Comparison of ENCODE assay signal across 18 cellular contexts in genomic region chr20:57410398-57411323, GRCh38. TPM values are rescaled to one million over a fixed set of nuclear protein-coding genes. Genes with fewer than 3 reads are reported as not detected.
A peak's percentile ranks its signal among the peaks of the same experiment; 100 is the strongest.
DNase-seq lines count a peak whose midpoint lies in the region; ATAC-seq and TF ChIP-seq lines count a peak whose summit lies in the region.
"Had no signal": no experiment of that assay in that cellular context is flagged by ENCODE, and none has a peak within 500 bp of the region (broad histone marks: within the 10 kb centered on the region; RNA-seq: fewer than 3 reads in every experiment).

No MANE protein-coding gene starts in this region.

- ATAC-seq in Right ventricle myocardium superior (ENCODE audit: poor library complexity) (no peak), right cardiac atrium (no peak), gastrocnemius medialis (no peak)

- no peak overlapping the region for H3K4me3 ChIP-seq in cardiac muscle cell
- no peak overlapping the region for H3K4me3 ChIP-seq in NT2/D1 (ENCODE audit: insufficient read length, low read depth)
- H3K4me3 ChIP-seq in right cardiac atrium (ENCODE audit: low read length): no peak overlapping the region
- no peak overlapping the region for H3K4me3 ChIP-seq in gastrocnemius medialis
- H3K4me3 ChIP-seq in MM.1S (ENCODE audit: low read length): no peak overlapping the region
- H3K4me3 ChIP-seq: stomach had no signal

- H3K9me3 ChIP-seq in cardiac muscle cell (ENCODE audit: low read depth) (no peaks in the 10 kb centered on the region), NT2/D1 (ENCODE audit: insufficient read depth, low read length) (no peaks in the 10 kb centered on the region), right cardiac atrium (ENCODE audit: control insufficient read depth, low read length) (no peaks in the 10 kb centered on the region), gastrocnemius medialis (no peaks in the 10 kb centered on the region), MM.1S (replicated peaks; ENCODE audit: insufficient read depth, low read length) (no peaks in the 10 kb centered on the region)
- H3K9me3 ChIP-seq: stomach had no signal

- no peaks in the 10 kb centered on the region for H3K9me2 ChIP-seq in MM.1S (replicated peaks; ENCODE audit: insufficient read depth, low read length)

- H3K79me2 ChIP-seq in MM.1S (ENCODE audit: low read length): peaks cover 25% of the 10 kb centered on the region

- peaks cover 31% of the 10 kb centered on the region for H3F3A ChIP-seq in MM.1S (ENCODE audit: insufficient read depth, low read length)

- H3K36me3 ChIP-seq in cardiac muscle cell (peaks cover 34% of the 10 kb centered on the region), NT2/D1 (ENCODE audit: insufficient read depth, insufficient read length, low read length) (peaks cover 43% of the 10 kb centered on the region), gastrocnemius medialis (peaks cover 0 to 16% of the 10 kb centered on the region in 2 donors), MM.1S (replicated peaks; ENCODE audit: insufficient read depth, low read length) (peaks cover 5% of the 10 kb centered on the region)

- DNase-seq in cardiac muscle cell (ENCODE audit: low read depth in 1 of 2, low spot score in 1 of 2) (no peak), Right ventricle myocardium superior (no peak), NT2/D1 (ENCODE audit: low read depth, low spot score) (no peak), right cardiac atrium (peak in 1 of 3 donors; percentile 30), gastrocnemius medialis (no peak), MM.1S (no peak), hepatic stellate cell (ENCODE audit: low spot score) (no peak)
- DNase-seq in effector CD4-positive, alpha-beta T cell: no peak
- DNase-seq: ACHN; activated CD4-positive, alpha-beta memory T cell treated with anti-CD3 and anti-CD28 coated beads for 36 hours; DND-41; NCI-H1048; NCI-H2029 treated with DMSO at 0.1 percent for 48 hours; nucleus accumbens; RPMI8226; stomach had no signal

- H3K4me2 ChIP-seq in MM.1S (ENCODE audit: low read depth, low read length): no peak overlapping the region
- H3K4me2 ChIP-seq: KMS-11 had no signal

- H4K20me1 ChIP-seq in MM.1S (ENCODE audit: insufficient read depth, low read length): peaks cover 28% of the 10 kb centered on the region

- no peak overlapping the region for H2AFZ ChIP-seq in MM.1S (ENCODE audit: low read length)

- H3K4me1 ChIP-seq in cardiac muscle cell (ENCODE audit: low read depth) (peaks cover 67% of the 10 kb centered on the region), NT2/D1 (ENCODE audit: insufficient read depth, insufficient read length) (peaks cover 44% of the 10 kb centered on the region), right cardiac atrium (ENCODE audit: control insufficient read depth, insufficient read depth, low read length) (peaks cover 3% of the 10 kb centered on the region), gastrocnemius medialis (peaks cover 22 to 46% of the 10 kb centered on the region in 2 donors), MM.1S (ENCODE audit: low read length) (no peaks in the 10 kb centered on the region)

- H3K9ac ChIP-seq in NT2/D1 (ENCODE audit: insufficient read length, low read depth) (peak overlapping the region; percentile 21), MM.1S (ENCODE audit: low read length) (no peak overlapping the region)
- H3K9ac ChIP-seq: KMS-11 had no signal

- in situ Hi-C loops in gastrocnemius medialis (cut with MboI; ENCODE audit: low sequenced_read_pairs in 4 of 4): no loop called here

- no peak for TF ChIP-seq POLR2A in gastrocnemius medialis (IDR thresholded peaks at IDR 0.05)

- H3K27me3 ChIP-seq in cardiac muscle cell: no peaks in the 10 kb centered on the region
- no peaks in the 10 kb centered on the region for H3K27me3 ChIP-seq in NT2/D1 (ENCODE audit: insufficient read depth, insufficient read length)
- no peaks in the 10 kb centered on the region for H3K27me3 ChIP-seq in right cardiac atrium (ENCODE audit: control insufficient read depth, insufficient read depth)
- no peaks in the 10 kb centered on the region for H3K27me3 ChIP-seq in gastrocnemius medialis
- no peaks in the 10 kb centered on the region for H3K27me3 ChIP-seq in MM.1S (replicated peaks; ENCODE audit: insufficient read depth, low read length)
- H3K27me3 ChIP-seq: stomach had no signal

- H3K27ac ChIP-seq in cardiac muscle cell: peak overlapping the region; percentile 93
- peak overlapping the region; percentile 43 for H3K27ac ChIP-seq in right cardiac atrium (ENCODE audit: low read length)
- peak overlapping the region in 3 of 4 donors; percentile 14 to 99 (median 99) for H3K27ac ChIP-seq in gastrocnemius medialis
- H3K27ac ChIP-seq in MM.1S (ENCODE audit: low read length): no peak overlapping the region
- H3K27ac ChIP-seq: HL-60, KMS-11 had no signal

- 77% methylated on average over 21 of the region's 21 CpGs for WGBS in right cardiac atrium

- TF ChIP-seq CTCF in cardiac muscle cell (IDR thresholded peaks at IDR 0.05; ENCODE audit: low read depth, low read length) (no peak), gastrocnemius medialis (IDR thresholded peaks at IDR 0.05 in 4 of 5, conservative IDR thresholded peaks at IDR 0.05 in 1 of 5) (no peak), MM.1S (IDR thresholded peaks at IDR 0.05; ENCODE audit: low read length) (no peak)

- intact Hi-C loops in Right ventricle myocardium superior (cut with DNase I): no loop called here
- intact Hi-C loops in right cardiac atrium (cut with DNase I): no loop called here
- intact Hi-C loops in gastrocnemius medialis (cut with DNase I; ENCODE audit: low total_unique reads): no loop called here

RNA-seq across cellular contexts. Expression of gene RBM38, which starts 19.5 kb away (rescaled TPM):
- 420 and 625 TPM in 2 replicates for total RNA-seq in cardiac muscle cell
- polyA plus RNA-seq in cardiac muscle cell: 404 and 626 TPM in 2 replicates
- 91.5 TPM for total RNA-seq in Right ventricle myocardium superior
- total RNA-seq in right cardiac atrium: 100 to 1,000 TPM in 1 of 4 donors, 10 to 100 TPM in 3; 82.6 to 143 (median 94.4) TPM
- polyA plus RNA-seq in right cardiac atrium: 182 TPM
- 100 to 1,000 TPM in 3 of 4 donors, 10 to 100 TPM in 1; 56.7 to 229 (median 177) TPM for total RNA-seq in gastrocnemius medialis

RNA-seq across cellular contexts. Expression of gene RAE1, which starts 59.6 kb away (rescaled TPM):
- 34.2 and 46.1 TPM in 2 replicates for total RNA-seq in cardiac muscle cell
- polyA plus RNA-seq in cardiac muscle cell: 72.4 and 74.1 TPM in 2 replicates
- 13.2 TPM for total RNA-seq in Right ventricle myocardium superior
- 10 to 100 TPM; 14.1 to 15.6 (median 14.8) TPM for total RNA-seq in right cardiac atrium
- 9.4 TPM for polyA plus RNA-seq in right cardiac atrium
- 10 to 100 TPM; 15.8 to 35.8 (median 20.6) TPM for total RNA-seq in gastrocnemius medialis
